In genomic region chr6:103721923-103722322, GRCh38 we compare ENCODE assay signal across 7 cellular contexts.
"Had no signal": no experiment of that assay in that cellular context is flagged by ENCODE, and none has a peak within 500 bp of the region (broad histone marks: within the 10 kb centered on the region; RNA-seq: fewer than 3 reads in every experiment).

No MANE protein-coding gene starts in this region.

- FAIRE-seq: GM12878, GM12891, GM12892, GM18507, GM19239 had no signal

- ATAC-seq: GM12878 had no signal

- DNase-seq: GDM1, GF-D8 had no signal

- H3K4me3 ChIP-seq: GM12878 had no signal
